ENCODE assay signal across 19 cellular contexts in the genomic region with DNA sequence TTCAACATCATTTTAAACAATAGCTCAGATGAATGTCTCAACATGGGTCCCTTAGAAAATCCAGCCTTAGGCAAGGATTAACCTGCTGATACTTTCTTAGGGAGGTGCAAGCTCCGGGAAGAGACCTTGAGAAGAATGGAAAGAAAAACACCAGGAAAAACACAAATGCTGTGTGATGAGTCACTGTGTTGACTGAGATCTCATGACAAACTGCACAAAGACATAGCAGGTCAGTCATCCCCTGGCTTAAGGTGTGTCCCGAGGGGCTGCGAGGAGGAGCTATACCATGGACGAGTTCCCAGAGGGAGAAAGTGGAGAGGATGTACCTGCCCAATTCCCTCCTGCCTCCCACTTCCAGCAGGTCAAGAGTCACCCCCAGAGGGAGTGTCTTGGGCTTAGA.
DNase-seq lines count a peak whose midpoint lies in the region; ATAC-seq, FAIRE-seq and TF ChIP-seq lines count a peak whose summit lies in the region.
"Had no signal": no experiment of that assay in that cellular context is flagged by ENCODE, and none has a peak within 500 bp of the region (broad histone marks: within the 10 kb centered on the region; RNA-seq: fewer than 3 reads in every experiment).

No MANE protein-coding gene starts in this region.

- H3K9ac ChIP-seq in kidney (ENCODE audit: low read length in 2 of 2): no peak overlapping the region
- H3K9ac ChIP-seq: GM23248 had no signal

- DNase-seq in DMS53 treated with DMSO at 0.1 percent for 48 hours (lab: John Stamatoyannopoulos, UW; ENCODE audit: unreplicated experiment) (peak; percentile 40), M059J (ENCODE audit: low read depth) (peak; percentile 21), dermis blood vessel endothelial cell (peak; percentile 6), kidney tubule cell (ENCODE audit: low spot score) (peak; percentile 5), EL (no peak), kidney (no peak)
- no peak for DNase-seq in central memory CD4-positive, alpha-beta T cell
- DNase-seq: GM23248, HCEC 1CT, KG1, MG63, NCI-H1092, NCI-H146, NCI-H2081 treated with DMSO at 0.1 percent for 48 hours, NCI-H2227 treated with DMSO at 0.1 percent for 48 hours, NCI-H524 had no signal

- intact Hi-C loops in kidney (cut with DNase I): no loop called here

- H3K4me1 ChIP-seq in kidney (ENCODE audit: control insufficient read depth in 1 of 2, insufficient read depth in 1 of 2, low read depth in 1 of 2, low read length in 2 of 2): no peaks in the 10 kb centered on the region

- TF ChIP-seq CTCF in kidney (IDR thresholded peaks at IDR 0.05; ENCODE audit: borderline replicate concordance, extremely low read depth, insufficient read depth): no peak

- ATAC-seq in HG02642 (IDR thresholded peaks at IDR 0.05; ENCODE audit: poor library complexity, unreplicated experiment): no peak
- ATAC-seq: HepG2 had no signal

- no peaks in the 10 kb centered on the region for H3K36me3 ChIP-seq in kidney (ENCODE audit: control insufficient read depth in 1 of 2, insufficient read depth in 2 of 2, low read length in 2 of 2)
- H3K36me3 ChIP-seq: MG63 had no signal

- no peak for FAIRE-seq in kidney (lab: Jason Lieb, UNC)
- FAIRE-seq: HepG2 had no signal

- H3K9me3 ChIP-seq in kidney (ENCODE audit: control insufficient read depth in 1 of 2, low read length in 2 of 2): no peaks in the 10 kb centered on the region
- H3K9me3 ChIP-seq: MG63 had no signal

- no peak overlapping the region for H3K27ac ChIP-seq in kidney (ENCODE audit: low read depth in 2 of 2, low read length in 2 of 2)
- H3K27ac ChIP-seq: C4-2B, GM23248 had no signal

- no peak overlapping the region for H3K4me3 ChIP-seq in kidney (ENCODE audit: low read length in 2 of 2)
- H3K4me3 ChIP-seq: GM23248, MG63 had no signal

Comparison
In these comparisons a context has a peak if more than half of its experiments do, and no peak if none do; other contexts are left out.
1. DNase-seq: peak in DMS53 treated with DMSO at 0.1 percent for 48 hours (single experiment), M059J (single experiment), dermis blood vessel endothelial cell (single experiment) and kidney tubule cell (single experiment); none in EL (single experiment), kidney (single experiment) and central memory CD4-positive, alpha-beta T cell (single experiment).